ENCODE assay signal across 21 cellular contexts in the genomic region with DNA sequence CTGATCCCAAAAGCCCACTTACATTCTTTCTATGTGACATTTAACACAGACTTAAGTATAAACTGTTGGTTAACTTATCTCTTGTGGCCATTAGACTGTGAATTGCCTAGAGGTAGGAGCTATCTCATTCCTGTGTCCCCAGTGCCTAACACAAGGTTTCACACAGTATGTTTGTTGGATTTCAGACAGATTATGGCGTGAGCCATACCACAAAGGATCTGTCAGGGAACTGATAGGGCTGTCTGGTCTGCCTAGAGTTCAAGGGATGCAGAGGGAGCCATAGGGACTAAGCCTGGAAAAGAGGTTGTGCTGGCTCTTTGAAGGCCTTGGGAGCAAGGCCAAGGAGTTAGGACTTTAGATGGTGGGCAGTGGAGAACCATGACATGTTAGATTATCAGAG. TPM values are rescaled to one million over a fixed set of nuclear protein-coding genes. Genes with fewer than 3 reads are reported as not detected.
DNase-seq lines count a peak whose midpoint lies in the region; ATAC-seq, FAIRE-seq and TF ChIP-seq lines count a peak whose summit lies in the region.
"Had no signal": no experiment of that assay in that cellular context is flagged by ENCODE, and none has a peak within 500 bp of the region (broad histone marks: within the 10 kb centered on the region; RNA-seq: fewer than 3 reads in every experiment).

No MANE protein-coding gene starts in this region.

- FAIRE-seq in RCC 7860 (lab: Jason Lieb, UNC) = no peak
- FAIRE-seq: GM12891, keratinocyte had no signal

- intact Hi-C loops in CD4-positive, alpha-beta T cell (cut with DNase I, micrococcal nuclease) = no loop called here
- intact Hi-C loops in sigmoid colon (cut with DNase I) = no loop called here

- H3K27me3 Mint-ChIP-seq in CD4-positive, alpha-beta T cell = no peaks in the 10 kb centered on the region

- no peaks in the 10 kb centered on the region for H4K20me1 ChIP-seq in KMS-11 (ENCODE audit: insufficient read depth)

- no peak overlapping the region for H3K4me2 ChIP-seq in KMS-11

- TF ChIP-seq POLR2A in erythroblast (IDR thresholded peaks at IDR 0.05; ENCODE audit: low read length) (no peak), sigmoid colon (IDR thresholded peaks at IDR 0.05) (no peak)

- no peak overlapping the region for H2AFZ ChIP-seq in KMS-11 (ENCODE audit: low read depth)

- DNase-seq in CD4-positive, alpha-beta T cell = no peak
- DNase-seq in erythroblast (lab: John Stamatoyannopoulos, UW) (peak; percentile 57 to 88), sigmoid colon (no peak), RCC 7860 (ENCODE audit: low spot score) (no peak)
- no peak for DNase-seq in stimulated activated CD4-positive, alpha-beta T cell treated with anti-CD3 and anti-CD28 coated beads, Interleukin-4, amount 100 ng/mL, for 4 hours
- DNase-seq in activated naive CD4-positive, alpha-beta T cell treated with anti-CD3 and anti-CD28 coated beads, Interleukin-2, amount 50 U/mL, for 16 hours = no peak
- DNase-seq: GF-D8; hippocampal formation; KG1; NCI-H1092 treated with DMSO at 0.1 percent for 48 hours; NCI-H2081; NCI-H524; retina; SHP77 treated with DMSO at 0.1 percent for 48 hours; stimulated activated naive CD8-positive, alpha-beta T cell treated with anti-CD3 and anti-CD28 coated beads, Interleukin-15, Interleukin-2, amounts not matched to agents 100 U/mL and 50 U/mL, for 24 hours had no signal

- H3K4me1 Mint-ChIP-seq in CD4-positive, alpha-beta T cell (ENCODE audit: low read depth) = peaks cover 45% of the 10 kb centered on the region

- CTCF ChIA-PET in CD4-positive, alpha-beta T cell (lab: Charles Lee) = interaction anchor here (4.9 kb wide), 1 partner anchor 21 kb away, joined by 24 read pairs; no protein-coding TSS in a partner anchor

- no peak for ATAC-seq in CD4-positive, alpha-beta T cell (ENCODE audit: poor library complexity)
- no peak for ATAC-seq in GM18861 (IDR thresholded peaks at IDR 0.05; ENCODE audit: unreplicated experiment)
- ATAC-seq: HCT116; stimulated activated naive CD8-positive, alpha-beta T cell treated with anti-CD3 and anti-CD28 coated beads, Interleukin-15, Interleukin-2, amounts not matched to agents 100 U/mL and 50 U/mL, for 24 hours had no signal

- H3K79me2 ChIP-seq in KMS-11 (ENCODE audit: insufficient read depth, low read depth) = no peaks in the 10 kb centered on the region

- POLR2A ChIA-PET in CD4-positive, alpha-beta T cell (lab: Charles Lee) = interaction anchor here (1.9 to 5.5 kb wide), 2 partner anchors 40 to 44 kb away, joined by 5 to 121 read pairs; partner anchors contain the start of gene MEF2D

- H3K36me3 Mint-ChIP-seq in CD4-positive, alpha-beta T cell (ENCODE audit: low read depth) = peaks cover 27% of the 10 kb centered on the region

- H3K4me1 ChIP-seq in KMS-11 (ENCODE audit: low read depth, poor library complexity, severe bottlenecking) (peaks cover 17% of the 10 kb centered on the region), sigmoid colon (peaks cover 3 to 46% (median 45%) of the 10 kb centered on the region in 4 donors)

- no peak overlapping the region for H3K4me3 Mint-ChIP-seq in CD4-positive, alpha-beta T cell

- no peaks in the 10 kb centered on the region for H3K9me3 Mint-ChIP-seq in CD4-positive, alpha-beta T cell

- no peak for TF ChIP-seq EP300 in sigmoid colon (IDR thresholded peaks at IDR 0.05)

- H3K36me3 ChIP-seq in KMS-11 (ENCODE audit: insufficient read depth) (no peaks in the 10 kb centered on the region), sigmoid colon (peaks cover 0 to 2% (median 0%) of the 10 kb centered on the region in 4 donors)

- H3K4me3 ChIP-seq in KMS-11 (IDR thresholded peaks at IDR 0.05; ENCODE audit: insufficient read depth, low read depth, low read length) (no peak overlapping the region), sigmoid colon (no peak overlapping the region)

- WGBS in sigmoid colon, 2 donors = 91 to 93% methylated on average over 1 of the region's 1 CpG

- H3K9ac ChIP-seq in KMS-11 = no peak overlapping the region

- TF ChIP-seq CTCF in CD4-positive, alpha-beta T cell (IDR thresholded peaks at IDR 0.05) = no peak
- TF ChIP-seq CTCF in KMS-11 (conservative IDR thresholded peaks at IDR 0.05; ENCODE audit: low read depth, low read length) = no peak
- no peak for TF ChIP-seq CTCF in sigmoid colon (IDR thresholded peaks at IDR 0.05)

- peak overlapping the region; percentile 76 for H3K27ac Mint-ChIP-seq in CD4-positive, alpha-beta T cell

- H3K27ac ChIP-seq in CD4-positive, alpha-beta T cell (ENCODE audit: low read depth, low read length) = no peak overlapping the region
- H3K27ac ChIP-seq in KMS-11 = peak overlapping the region; percentile 0; the same call in 1 of the 2 replicates
- H3K27ac ChIP-seq in sigmoid colon = peak overlapping the region; percentile 63 to 100 (median 96)

- H3K27me3 ChIP-seq in CD4-positive, alpha-beta T cell (ENCODE audit: control insufficient read depth, insufficient read depth, low read length) = no peaks in the 10 kb centered on the region
- no peaks in the 10 kb centered on the region for H3K27me3 ChIP-seq in KMS-11 (ENCODE audit: insufficient read depth, low read depth)
- H3K27me3 ChIP-seq in sigmoid colon = no peaks in the 10 kb centered on the region

- no peaks in the 10 kb centered on the region for H3K9me3 ChIP-seq in CD4-positive, alpha-beta T cell (ENCODE audit: control insufficient read depth, low read length)
- H3K9me3 ChIP-seq in sigmoid colon = no peaks in the 10 kb centered on the region
- H3K9me3 ChIP-seq: neutrophil had no signal

RNA-seq across cellular contexts. Expression of gene MEF2D, which starts 40.0 kb away (rescaled TPM):
- total RNA-seq in CD4-positive, alpha-beta T cell = 100 to 1,000 TPM; 155 to 162 TPM
- 10 to 100 TPM; 39.8 to 61.6 (median 53.2) TPM for total RNA-seq in sigmoid colon
- polyA plus RNA-seq in sigmoid colon = 10 to 100 TPM; 13.2 to 31.2 (median 22.9) TPM

Comparison
In these comparisons a context has a peak if more than half of its experiments do, and no peak if none do; other contexts are left out.
1. DNase-seq: peak in erythroblast (2 of 2); none in CD4-positive, alpha-beta T cell (0 of 10), sigmoid colon (single experiment), RCC 7860 (single experiment), stimulated activated CD4-positive, alpha-beta T cell treated with anti-CD3 and anti-CD28 coated beads, Interleukin-4, amount 100 ng/mL, for 4 hours (0 of 2) and activated naive CD4-positive, alpha-beta T cell treated with anti-CD3 and anti-CD28 coated beads, Interleukin-2, amount 50 U/mL, for 16 hours (single experiment).